In the genomic region with DNA sequence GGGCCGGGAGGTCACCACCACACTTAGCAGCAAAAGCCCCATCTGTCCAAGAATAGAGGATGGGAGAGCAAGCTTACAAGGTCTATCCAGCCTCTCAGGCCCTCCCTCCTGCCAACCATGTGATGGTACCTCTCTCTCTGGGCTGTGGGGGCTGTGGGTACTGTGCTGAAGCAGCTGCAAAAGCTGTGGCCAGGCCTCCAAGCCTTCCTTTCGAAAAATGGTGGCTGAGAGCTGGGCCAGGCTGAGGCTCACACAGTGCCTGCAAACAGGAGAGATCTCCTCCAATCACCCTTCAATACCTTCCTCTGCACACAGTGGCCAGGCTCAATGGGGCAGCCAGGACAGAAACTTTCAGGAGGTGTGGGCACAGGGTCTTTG, we compare ENCODE assay signal across 9 cellular contexts. TPM values are rescaled to one million over a fixed set of nuclear protein-coding genes. Genes with fewer than 3 reads are reported as not detected.
DNase-seq lines count a peak whose midpoint lies in the region; ATAC-seq and TF ChIP-seq lines count a peak whose summit lies in the region.
"Had no signal": no experiment of that assay in that cellular context is flagged by ENCODE, and none has a peak within 500 bp of the region (broad histone marks: within the 10 kb centered on the region; RNA-seq: fewer than 3 reads in every experiment).

No MANE protein-coding gene starts in this region.

- no peak for TF ChIP-seq RAD21 in neural cell (conservative IDR thresholded peaks at IDR 0.05)

- H3K4me2 ChIP-seq in neural cell (ENCODE audit: low read length): peak overlapping the region; percentile 84

- no peak for TF ChIP-seq CTCF in CD4-positive, alpha-beta T cell (IDR thresholded peaks at IDR 0.05)
- TF ChIP-seq CTCF in neural cell (IDR thresholded peaks at IDR 0.05; ENCODE audit: poor library complexity, severe bottlenecking): no peak

- POLR2A ChIA-PET in CD4-positive, alpha-beta T cell (lab: Charles Lee): interaction anchor here (0.6 to 7.4 kb wide), 8 partner anchors 14 to 83 kb away, joined by 3 to 85 read pairs (median 9); a partner anchor contains a TSS

- no peak for ATAC-seq in CD4-positive, alpha-beta T cell (ENCODE audit: poor library complexity)
- ATAC-seq in HG02678 (IDR thresholded peaks at IDR 0.05; ENCODE audit: unreplicated experiment): no peak

- H3K27ac ChIP-seq in CD4-positive, alpha-beta T cell (ENCODE audit: low read depth, low read length): no peak overlapping the region
- no peak overlapping the region for H3K27ac ChIP-seq in neural cell (ENCODE audit: low read length)

- no peak overlapping the region for H2AFZ ChIP-seq in neural cell (ENCODE audit: low read depth, low read length)

- no peaks in the 10 kb centered on the region for H3K9me3 Mint-ChIP-seq in CD4-positive, alpha-beta T cell
- no peaks in the 10 kb centered on the region for H3K9me3 Mint-ChIP-seq in dendritic cell treated with granulocyte-macrophage colony-stimulating factor and Interleukin-4, amounts not matched to agents 40 ng/mL and 50 ng/mL, for 4 days

- H4K20me1 ChIP-seq in neural cell (ENCODE audit: insufficient read depth): peaks cover 4% of the 10 kb centered on the region

- H3K4me1 Mint-ChIP-seq in CD4-positive, alpha-beta T cell (ENCODE audit: low read depth): peaks cover 39% of the 10 kb centered on the region
- H3K4me1 Mint-ChIP-seq in dendritic cell treated with granulocyte-macrophage colony-stimulating factor and Interleukin-4, amounts not matched to agents 40 ng/mL and 50 ng/mL, for 4 days (ENCODE audit: low read depth): peaks cover 42% of the 10 kb centered on the region

- no peaks in the 10 kb centered on the region for H3K27me3 ChIP-seq in CD4-positive, alpha-beta T cell (ENCODE audit: control insufficient read depth, insufficient read depth, low read length)
- H3K27me3 ChIP-seq in MG63 (no peaks in the 10 kb centered on the region), neural cell (ENCODE audit: insufficient read depth, low read depth, low read length) (no peaks in the 10 kb centered on the region)

- peak overlapping the region; percentile 91 for H3K27ac Mint-ChIP-seq in CD4-positive, alpha-beta T cell
- H3K27ac Mint-ChIP-seq in dendritic cell treated with granulocyte-macrophage colony-stimulating factor and Interleukin-4, amounts not matched to agents 40 ng/mL and 50 ng/mL, for 4 days: peak overlapping the region; percentile 81

- peaks cover 35% of the 10 kb centered on the region for H3K36me3 ChIP-seq in MG63
- no peaks in the 10 kb centered on the region for H3K36me3 ChIP-seq in neural cell (ENCODE audit: insufficient read depth, low read length)

- peak overlapping the region; percentile 85 for H3K4me3 ChIP-seq in MG63
- H3K4me3 ChIP-seq in neural cell (ENCODE audit: low read length): peak overlapping the region; percentile 92

- intact Hi-C loops in CD4-positive, alpha-beta T cell (cut with DNase I, micrococcal nuclease): loop anchor here in 1 of 2 experiments (2.0 to 5.0 kb wide), 2 partner anchors 23 to 40 kb away; a partner anchor contains a TSS
- intact Hi-C loops in dendritic cell treated with granulocyte-macrophage colony-stimulating factor and Interleukin-4, amounts not matched to agents 40 ng/mL and 50 ng/mL, for 4 days (cut with micrococcal nuclease): no loop called here

- TF ChIP-seq EP300 in neural cell (conservative IDR thresholded peaks at IDR 0.05; ENCODE audit: poor library complexity, severe bottlenecking): no peak

- no peaks in the 10 kb centered on the region for H3K9me3 ChIP-seq in CD4-positive, alpha-beta T cell (ENCODE audit: control insufficient read depth, low read length)
- H3K9me3 ChIP-seq in MG63: no peaks in the 10 kb centered on the region
- no peaks in the 10 kb centered on the region for H3K9me3 ChIP-seq in neural cell (ENCODE audit: low read length)

- no peaks in the 10 kb centered on the region for H3K27me3 Mint-ChIP-seq in CD4-positive, alpha-beta T cell
- H3K27me3 Mint-ChIP-seq in dendritic cell treated with granulocyte-macrophage colony-stimulating factor and Interleukin-4, amounts not matched to agents 40 ng/mL and 50 ng/mL, for 4 days: no peaks in the 10 kb centered on the region

- no peaks in the 10 kb centered on the region for H3K9me2 ChIP-seq in neural cell (ENCODE audit: insufficient read depth, low read length)

- DNase-seq in CD4-positive, alpha-beta T cell: no peak
- DNase-seq in MG63 (no peak), NCI-H187 (lab: John Stamatoyannopoulos, UW) (no peak), NCI-H187 treated with DMSO at 0.1 percent for 48 hours (lab: John Stamatoyannopoulos, UW) (no peak), NCI-H2196 treated with DMSO at 0.1 percent for 48 hours (lab: John Stamatoyannopoulos, UW; ENCODE audit: unreplicated experiment) (no peak)

- H3K79me2 ChIP-seq in neural cell (replicated peaks; ENCODE audit: insufficient read depth, low read length): peaks cover 3% of the 10 kb centered on the region

- H3K4me3 Mint-ChIP-seq in CD4-positive, alpha-beta T cell: peak overlapping the region; percentile 93
- H3K4me3 Mint-ChIP-seq in dendritic cell treated with granulocyte-macrophage colony-stimulating factor and Interleukin-4, amounts not matched to agents 40 ng/mL and 50 ng/mL, for 4 days: peak overlapping the region; percentile 85

- no peak overlapping the region for H3K9ac ChIP-seq in neural cell (ENCODE audit: low read length)

- CTCF ChIA-PET in CD4-positive, alpha-beta T cell (lab: Charles Lee): interaction anchor here (0.7 to 2.6 kb wide), 3 partner anchors 8 to 28 kb away, joined by 3 to 24 read pairs (median 13); a partner anchor contains a TSS

- H3F3A ChIP-seq in neural cell (ENCODE audit: insufficient read depth, low read length, poor library complexity, severe bottlenecking): no peaks in the 10 kb centered on the region

- peaks cover 65% of the 10 kb centered on the region for H3K36me3 Mint-ChIP-seq in CD4-positive, alpha-beta T cell (ENCODE audit: low read depth)
- H3K36me3 Mint-ChIP-seq in dendritic cell treated with granulocyte-macrophage colony-stimulating factor and Interleukin-4, amounts not matched to agents 40 ng/mL and 50 ng/mL, for 4 days (ENCODE audit: low read depth): peaks cover 80% of the 10 kb centered on the region

TF ChIP-seq in neural cell, 6 proteins besides CTCF, POLR2A, EP300 and RAD21:
- TF ChIP-seq MXI1 (conservative IDR thresholded peaks at IDR 0.05; ENCODE audit: poor library complexity, severe bottlenecking): no peak
- no peak for TF ChIP-seq EZH2 (IDR thresholded peaks at IDR 0.05; ENCODE audit: borderline replicate concordance, insufficient read depth, low read length, poor library complexity, severe bottlenecking)
- no peak for TF ChIP-seq TAF1 (IDR thresholded peaks at IDR 0.05; ENCODE audit: low read depth)
- no peak for TF ChIP-seq SMC3 (conservative IDR thresholded peaks at IDR 0.05; ENCODE audit: poor library complexity)
- no peak for TF ChIP-seq POLR2AphosphoS5 (IDR thresholded peaks at IDR 0.05)
- TF ChIP-seq, protein P1, sequence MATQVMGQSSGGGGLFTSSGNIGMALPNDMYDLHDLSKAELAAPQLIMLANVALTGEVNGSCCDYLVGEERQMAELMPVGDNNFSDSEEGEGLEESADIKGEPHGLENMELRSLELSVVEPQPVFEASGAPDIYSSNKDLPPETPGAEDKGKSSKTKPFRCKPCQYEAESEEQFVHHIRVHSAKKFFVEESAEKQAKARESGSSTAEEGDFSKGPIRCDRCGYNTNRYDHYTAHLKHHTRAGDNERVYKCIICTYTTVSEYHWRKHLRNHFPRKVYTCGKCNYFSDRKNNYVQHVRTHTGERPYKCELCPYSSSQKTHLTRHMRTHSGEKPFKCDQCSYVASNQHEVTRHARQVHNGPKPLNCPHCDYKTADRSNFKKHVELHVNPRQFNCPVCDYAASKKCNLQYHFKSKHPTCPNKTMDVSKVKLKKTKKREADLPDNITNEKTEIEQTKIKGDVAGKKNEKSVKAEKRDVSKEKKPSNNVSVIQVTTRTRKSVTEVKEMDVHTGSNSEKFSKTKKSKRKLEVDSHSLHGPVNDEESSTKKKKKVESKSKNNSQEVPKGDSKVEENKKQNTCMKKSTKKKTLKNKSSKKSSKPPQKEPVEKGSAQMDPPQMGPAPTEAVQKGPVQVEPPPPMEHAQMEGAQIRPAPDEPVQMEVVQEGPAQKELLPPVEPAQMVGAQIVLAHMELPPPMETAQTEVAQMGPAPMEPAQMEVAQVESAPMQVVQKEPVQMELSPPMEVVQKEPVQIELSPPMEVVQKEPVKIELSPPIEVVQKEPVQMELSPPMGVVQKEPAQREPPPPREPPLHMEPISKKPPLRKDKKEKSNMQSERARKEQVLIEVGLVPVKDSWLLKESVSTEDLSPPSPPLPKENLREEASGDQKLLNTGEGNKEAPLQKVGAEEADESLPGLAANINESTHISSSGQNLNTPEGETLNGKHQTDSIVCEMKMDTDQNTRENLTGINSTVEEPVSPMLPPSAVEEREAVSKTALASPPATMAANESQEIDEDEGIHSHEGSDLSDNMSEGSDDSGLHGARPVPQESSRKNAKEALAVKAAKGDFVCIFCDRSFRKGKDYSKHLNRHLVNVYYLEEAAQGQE (IDR thresholded peaks at IDR 0.05; ENCODE audit: borderline replicate concordance): no peak

RNA-seq across cellular contexts. Expression of a gene that starts 1.1 kb away (rescaled TPM):
- total RNA-seq in CD4-positive, alpha-beta T cell: 10 to 100 TPM; 36.6 to 37.9 TPM
- total RNA-seq in MG63 (2014; rRNA removed; shearing (Covaris generic); ENCODE audit: low replicate concordance): 41.0 and 60.5 TPM in 2 replicates
- 9.2 and 13.4 TPM in 2 replicates for polyA plus RNA-seq in neural cell
- 14.6 and 17.0 TPM in 2 replicates for polyA minus RNA-seq in neural cell

RNA-seq across cellular contexts. Expression of a gene that starts 7.7 kb away (rescaled TPM):
- 10 to 100 TPM; 12.9 to 13.0 TPM for total RNA-seq in CD4-positive, alpha-beta T cell
- total RNA-seq in MG63 (2014; rRNA removed; shearing (Covaris generic); ENCODE audit: low replicate concordance): 25.2 and 39.3 TPM in 2 replicates
- 25.1 and 34.2 TPM in 2 replicates for polyA plus RNA-seq in neural cell
- 21.3 and 22.4 TPM in 2 replicates for polyA minus RNA-seq in neural cell

RNA-seq across cellular contexts. Expression of a gene that starts 15.6 kb away (rescaled TPM):
- total RNA-seq in CD4-positive, alpha-beta T cell: 100 to 1,000 TPM; 105 to 107 TPM
- total RNA-seq in MG63 (2014; rRNA removed; shearing (Covaris generic); ENCODE audit: low replicate concordance): 0.66 and 2.1 TPM in 2 replicates
- 18.5 and 22.8 TPM in 2 replicates for polyA plus RNA-seq in neural cell
- polyA minus RNA-seq in neural cell: 12.2 and 15.3 TPM in 2 replicates

RNA-seq across cellular contexts. Expression of a gene that starts 18.0 kb away (rescaled TPM):
- total RNA-seq in CD4-positive, alpha-beta T cell: under 1 TPM; 0.30 to 0.64 TPM
- not detected in 2 replicates for total RNA-seq in MG63 (2014; rRNA removed; shearing (Covaris generic); ENCODE audit: low replicate concordance)
- polyA plus RNA-seq in neural cell: 0.17 TPM in 1 of 2 replicates, not detected in the other
- polyA minus RNA-seq in neural cell: not detected in 2 replicates
- total RNA-seq: dermis blood vessel endothelial cell had no signal

RNA-seq across cellular contexts. Expression of a gene that starts 25.8 kb away (rescaled TPM):
- 10 to 100 TPM; 73.4 to 80.1 TPM for total RNA-seq in CD4-positive, alpha-beta T cell
- 20.0 and 75.5 TPM in 2 replicates for total RNA-seq in MG63 (2014; rRNA removed; shearing (Covaris generic); ENCODE audit: low replicate concordance)
- polyA plus RNA-seq in neural cell: 55.3 and 67.6 TPM in 2 replicates
- 45.3 and 54.3 TPM in 2 replicates for polyA minus RNA-seq in neural cell

Comparison
In these comparisons a context has a peak if more than half of its experiments do, and no peak if none do; other contexts are left out.
1. RNA of a gene that starts 15.6 kb away (total RNA-seq): 105 to 107 TPM in CD4-positive, alpha-beta T cell; 0.66 to 2.1 TPM in MG63; every median in the first group is over 10 times any median in the second.